8 cellular contexts compared by ENCODE assay signal in genomic region chr16:28210264-28210663, GRCh38. TPM values are rescaled to one million over a fixed set of nuclear protein-coding genes. Genes with fewer than 3 reads are reported as not detected.
DNase-seq lines count a peak whose midpoint lies in the region; ATAC-seq and TF ChIP-seq lines count a peak whose summit lies in the region.

No MANE protein-coding gene starts in this region.

- no peaks in the 10 kb centered on the region; the same call in 1 of the 2 replicates for H3K9me2 ChIP-seq in PC-9 (ENCODE audit: insufficient read depth)

- peaks cover 61% of the 10 kb centered on the region for H3K79me2 ChIP-seq in PC-9 (ENCODE audit: low read depth)

- CTCF ChIA-PET in PC-9 (lab: Charles Lee) = interaction anchor here (0.6 to 1.0 kb wide), 2 partner anchors 43 to 53 kb away, joined by 3 read pairs; no protein-coding TSS in a partner anchor

- intact Hi-C loops in PC-9 (cut with micrococcal nuclease; ENCODE audit: unreplicated experiment) = loop anchor here (10.0 kb wide), 1 partner anchor 235 kb away; no protein-coding TSS in a partner anchor

- H2AFZ ChIP-seq in PC-9 = 0 out of 2 replicates have a peak overlapping the region, but pooled peaks have one; percentile 79

- ATAC-seq in GM21576 (IDR thresholded peaks at IDR 0.05; ENCODE audit: unreplicated experiment) = no peak
- ATAC-seq in GM18858 (IDR thresholded peaks at IDR 0.05; ENCODE audit: unreplicated experiment) = no peak
- ATAC-seq in GM21723 (IDR thresholded peaks at IDR 0.05; ENCODE audit: unreplicated experiment) = no peak

- H3K4me1 ChIP-seq in PC-9 (replicated peaks; ENCODE audit: insufficient read depth) (peaks cover 25% of the 10 kb centered on the region), rectal smooth muscle tissue (ENCODE audit: control insufficient read depth, insufficient read depth, low read length) (no peaks in the 10 kb centered on the region)

- TF ChIP-seq CTCF in PC-9 (conservative IDR thresholded peaks at IDR 0.05) (no peak), epithelial cell of esophagus (IDR thresholded peaks at IDR 0.05; ENCODE audit: insufficient read depth, low read depth, low read length, missing control alignments) (no peak)

- BruUV-seq in PC-9 (replicated peaks; lab: Mats Ljungman, UMichigan) = no TSS peak

- H3K9ac ChIP-seq in rectal smooth muscle tissue (ENCODE audit: low read length) = no peak overlapping the region

- H3K4me3 ChIP-seq in GM08714 (ENCODE audit: low read length) (peak overlapping the region; percentile 94), PC-9 (peak overlapping the region; percentile 89), epithelial cell of esophagus (ENCODE audit: low read length) (peak overlapping the region; percentile 79), rectal smooth muscle tissue (ENCODE audit: low read length) (peak overlapping the region; percentile 86)

- H3K36me3 ChIP-seq in PC-9 (ENCODE audit: low read depth) (peaks cover 22% of the 10 kb centered on the region), rectal smooth muscle tissue (ENCODE audit: control insufficient read depth, insufficient read depth, low read length) (peaks cover 5% of the 10 kb centered on the region)

- H3K27me3 ChIP-seq in PC-9 (ENCODE audit: insufficient read depth, low read depth) (no peaks in the 10 kb centered on the region), rectal smooth muscle tissue (ENCODE audit: control insufficient read depth, insufficient read depth, low read length) (no peaks in the 10 kb centered on the region)

- H3K9me3 ChIP-seq in PC-9 (ENCODE audit: insufficient read depth, low read depth) = no peaks in the 10 kb centered on the region

- H4K20me1 ChIP-seq in PC-9 (ENCODE audit: insufficient read depth) = peaks cover 40% of the 10 kb centered on the region

- H3F3A ChIP-seq in PC-9 (ENCODE audit: insufficient read depth, low read depth) = peaks cover 4% of the 10 kb centered on the region; the same call in 1 of the 2 replicates

- peak overlapping the region; percentile 96 for H3K4me2 ChIP-seq in PC-9

- no peak for DNase-seq in PC-9
- DNase-seq in epithelial cell of esophagus (ENCODE audit: low read depth) = no peak
- DNase-seq in NCI-H524 treated with DMSO at 0.1 percent for 48 hours (lab: John Stamatoyannopoulos, UW) = no peak

- H3K27ac ChIP-seq in PC-9 (no peak overlapping the region), rectal smooth muscle tissue (ENCODE audit: low read depth, low read length) (no peak overlapping the region)

- POLR2A ChIA-PET in PC-9 (lab: Charles Lee; ENCODE audit: unreplicated experiment) = interaction anchor here (0.7 kb wide), 1 partner anchor 8 kb away, joined by 5 read pairs; no protein-coding TSS in a partner anchor

RNA-seq across cellular contexts. Expression of gene XPO6, which starts 1.5 kb away (rescaled TPM):
- 154 and 221 TPM in 2 replicates for total RNA-seq in PC-9 (2021)
